In genomic region chr14:19481421-19481820, GRCh38 we compare ENCODE assay signal across 4 cellular contexts. TPM values are rescaled to one million over a fixed set of nuclear protein-coding genes. Genes with fewer than 3 reads are reported as not detected.
"Had no signal": no experiment of that assay in that cellular context is flagged by ENCODE, and none has a peak within 500 bp of the region (broad histone marks: within the 10 kb centered on the region; RNA-seq: fewer than 3 reads in every experiment).

No MANE protein-coding gene starts in this region.

RNA-seq across cellular contexts. Expression of gene POTEG, which starts 47.3 kb away (rescaled TPM):
- total RNA-seq: HepG2, HT-29, IMR-90 had no signal
- polyA plus RNA-seq: HepG2, IgD-negative memory B cell, IMR-90 had no signal
